In genomic region chr7:25726682-25727357, GRCh38 we compare ENCODE assay signal across 17 cellular contexts.
DNase-seq lines count a peak whose midpoint lies in the region; ATAC-seq, FAIRE-seq and TF ChIP-seq lines count a peak whose summit lies in the region.
"Had no signal": no experiment of that assay in that cellular context is flagged by ENCODE, and none has a peak within 500 bp of the region (broad histone marks: within the 10 kb centered on the region; RNA-seq: fewer than 3 reads in every experiment).

No MANE protein-coding gene starts in this region.

- H3K4me3 Mint-ChIP-seq in GM23338 (no peak overlapping the region), nephron progenitor cell (peak overlapping the region; percentile 13)
- H3K4me3 Mint-ChIP-seq: T-helper 2 cell treated with Interferon-gamma antibody and Interleukin-4, amounts not matched to agents 5 μg/mL and 100 μg/mL, for 36 hours had no signal

- H3K27ac ChIP-seq in GM23338 (ENCODE audit: low read depth), result no peak overlapping the region
- H3K27ac ChIP-seq in kidney (ENCODE audit: low read depth in 2 of 2, low read length in 2 of 2), result no peak overlapping the region
- H3K27ac ChIP-seq: ascending aorta, prostate gland had no signal

- H3K27me3 Mint-ChIP-seq in GM23338 (ENCODE audit: insufficient read depth, low read depth, poor library complexity) (no peaks in the 10 kb centered on the region), nephron progenitor cell (ENCODE audit: low read depth, poor library complexity) (no peaks in the 10 kb centered on the region)

- peak overlapping the region; percentile 48; the same call in 1 of the 2 replicates for H3K4me2 ChIP-seq in GM23338

- H3K4me3 ChIP-seq in GM23338 (no peak overlapping the region), choroid plexus epithelial cell (ENCODE audit: low read depth, low read length) (no peak overlapping the region), kidney (ENCODE audit: low read length in 2 of 2) (no peak overlapping the region)
- H3K4me3 ChIP-seq: ascending aorta, esophagus squamous epithelium, prostate gland had no signal

- H3K36me3 ChIP-seq in GM23338 (ENCODE audit: insufficient read depth), result no peaks in the 10 kb centered on the region
- H3K36me3 ChIP-seq in kidney (ENCODE audit: control insufficient read depth in 1 of 2, insufficient read depth in 2 of 2, low read length in 2 of 2), result no peaks in the 10 kb centered on the region
- H3K36me3 ChIP-seq: ascending aorta, esophagus squamous epithelium, prostate gland had no signal

- no peak for DNase-seq in GM23338 (ENCODE audit: low spot score)
- DNase-seq in NCI-H1694 (lab: John Stamatoyannopoulos, UW), result peak; percentile 70
- DNase-seq in choroid plexus epithelial cell (ENCODE audit: low read depth), result peak; percentile 57
- peak; percentile 15 for DNase-seq in nephron progenitor cell
- no peak for DNase-seq in NOMO-1 treated with DMSO at 0.1 percent for 48 hours (lab: John Stamatoyannopoulos, UW; ENCODE audit: unreplicated experiment)
- no peak for DNase-seq in NCI-H1436 treated with DMSO at 0.1 percent for 48 hours (lab: John Stamatoyannopoulos, UW)
- no peak for DNase-seq in kidney
- DNase-seq: activated CD4-positive, CD25-positive, alpha-beta regulatory T cell treated with anti-CD3 and anti-CD28 coated beads, Interleukin-2, amount 50 U/mL, for 72 hours; activated naive CD4-positive, alpha-beta T cell; cortex of kidney; esophagus squamous epithelium; left cardiac atrium; SHP77 treated with DMSO at 0.1 percent for 48 hours had no signal

- no peaks in the 10 kb centered on the region for H4K20me1 ChIP-seq in GM23338 (replicated peaks; ENCODE audit: insufficient read depth)

- H3K4me1 ChIP-seq in GM23338 (ENCODE audit: insufficient read depth) (peaks cover 28% of the 10 kb centered on the region), kidney (ENCODE audit: control insufficient read depth in 1 of 2, insufficient read depth in 1 of 2, low read depth in 1 of 2, low read length in 2 of 2) (no peaks in the 10 kb centered on the region)
- H3K4me1 ChIP-seq: prostate gland had no signal

- peaks cover 27% of the 10 kb centered on the region for H3K4me1 Mint-ChIP-seq in GM23338
- peaks cover 57% of the 10 kb centered on the region for H3K4me1 Mint-ChIP-seq in nephron progenitor cell

- no peaks in the 10 kb centered on the region for H3K9me3 Mint-ChIP-seq in GM23338
- H3K9me3 Mint-ChIP-seq in nephron progenitor cell, result no peaks in the 10 kb centered on the region
- H3K9me3 Mint-ChIP-seq: T-helper 2 cell treated with Interferon-gamma antibody and Interleukin-4, amounts not matched to agents 5 μg/mL and 100 μg/mL, for 36 hours had no signal

- no peaks in the 10 kb centered on the region for H3F3A ChIP-seq in GM23338 (replicated peaks; ENCODE audit: low read depth)

- FAIRE-seq in kidney (lab: Jason Lieb, UNC), result no peak

- peak overlapping the region; percentile 90 for H2AFZ ChIP-seq in GM23338

- no peaks in the 10 kb centered on the region for H3K9me3 ChIP-seq in kidney (ENCODE audit: control insufficient read depth in 1 of 2, low read length in 2 of 2)
- H3K9me3 ChIP-seq: ascending aorta, esophagus squamous epithelium, prostate gland had no signal

- H3K27ac Mint-ChIP-seq in GM23338, result no peak overlapping the region
- peak overlapping the region; percentile 98 for H3K27ac Mint-ChIP-seq in nephron progenitor cell
- H3K27ac Mint-ChIP-seq: T-helper 2 cell treated with Interferon-gamma antibody and Interleukin-4, amounts not matched to agents 5 μg/mL and 100 μg/mL, for 36 hours had no signal

- no peak for TF ChIP-seq CTCF in GM23338 (conservative IDR thresholded peaks at IDR 0.05; ENCODE audit: low read depth in 2 of 2)
- TF ChIP-seq CTCF in choroid plexus epithelial cell (conservative IDR thresholded peaks at IDR 0.05; ENCODE audit: low read depth, low read length), result no peak
- no peak for TF ChIP-seq CTCF in nephron progenitor cell (IDR thresholded peaks at IDR 0.05)
- TF ChIP-seq CTCF in kidney (IDR thresholded peaks at IDR 0.05; ENCODE audit: borderline replicate concordance, extremely low read depth, insufficient read depth), result no peak

- ATAC-seq in GM23338 (peak; percentile 59), HG02973 (IDR thresholded peaks at IDR 0.05; ENCODE audit: unreplicated experiment) (no peak)
- ATAC-seq: left cardiac atrium had no signal

- H3K27me3 ChIP-seq in GM23338 (ENCODE audit: insufficient read depth), result no peaks in the 10 kb centered on the region
- H3K27me3 ChIP-seq: ascending aorta, esophagus squamous epithelium had no signal

- H3K9me2 ChIP-seq in GM23338 (ENCODE audit: insufficient read depth), result no peaks in the 10 kb centered on the region

- H3K36me3 Mint-ChIP-seq in GM23338 (ENCODE audit: low read depth) (no peaks in the 10 kb centered on the region), nephron progenitor cell (ENCODE audit: low read depth) (no peaks in the 10 kb centered on the region)

- intact Hi-C loops in kidney (cut with DNase I), result no loop called here

- no peak overlapping the region for H3K9ac ChIP-seq in kidney (ENCODE audit: low read length in 2 of 2)

- H3K79me2 ChIP-seq in GM23338 (replicated peaks; ENCODE audit: insufficient read depth), result no peaks in the 10 kb centered on the region

TF ChIP-seq in GM23338, 12 proteins besides CTCF, POLR2A, EP300 and RAD21:
- TF ChIP-seq NANOG (IDR thresholded peaks at IDR 0.05; ENCODE audit: borderline replicate concordance) (no peak), CREB1 (CRISPR knock-in tag; IDR thresholded peaks at IDR 0.05; ENCODE audit: low read depth) (no peak), REST (IDR thresholded peaks at IDR 0.05; ENCODE audit: unreplicated experiment) (no peak)

Comparison
In these comparisons a context has a peak if more than half of its experiments do, and no peak if none do; other contexts are left out.
1. DNase-seq: peak in NCI-H1694 (single experiment), choroid plexus epithelial cell (single experiment) and nephron progenitor cell (single experiment); none in GM23338 (single experiment), NOMO-1 treated with DMSO at 0.1 percent for 48 hours (single experiment), NCI-H1436 treated with DMSO at 0.1 percent for 48 hours (single experiment) and kidney (single experiment).